In genomic region chr20:14991023-14991422, GRCh38 we compare ENCODE assay signal across 27 cellular contexts.
A peak's percentile ranks its signal among the peaks of the same experiment; 100 is the strongest.
DNase-seq lines count a peak whose midpoint lies in the region; ATAC-seq and TF ChIP-seq lines count a peak whose summit lies in the region.
"Had no signal": no experiment of that assay in that cellular context is flagged by ENCODE, and none has a peak within 500 bp of the region (broad histone marks: within the 10 kb centered on the region; RNA-seq: fewer than 3 reads in every experiment).

No MANE protein-coding gene starts in this region.

- H3K4me1 Mint-ChIP-seq in mesothelial cell of epicardium = peaks cover 40% of the 10 kb centered on the region
- H3K4me1 Mint-ChIP-seq: activated T-helper 17 cell treated with anti-CD3 and anti-CD28 coated beads, Interleukin-2, amount 50 U/mL, for 72 hours; central memory CD8-positive, alpha-beta T cell; T-helper 17 cell had no signal

- H3K27me3 ChIP-seq in psoas muscle (ENCODE audit: insufficient read depth in 3 of 3, low read length in 2 of 3) = no peaks in the 10 kb centered on the region
- H3K27me3 ChIP-seq: ascending aorta, BLaER1, tibial artery had no signal

- H3K9me3 ChIP-seq in psoas muscle = no peaks in the 10 kb centered on the region
- H3K9me3 ChIP-seq: ascending aorta, BLaER1, prostate gland, tibial artery had no signal

- H3K4me3 Mint-ChIP-seq in mesothelial cell of epicardium = no peak overlapping the region
- H3K4me3 Mint-ChIP-seq: activated CD4-positive, alpha-beta memory T cell treated with anti-CD3 and anti-CD28 coated beads for 36 hours; activated naive CD8-positive, alpha-beta T cell; activated T-helper 17 cell treated with anti-CD3 and anti-CD28 coated beads, Interleukin-2, amount 50 U/mL, for 72 hours; central memory CD8-positive, alpha-beta T cell; T-helper 17 cell had no signal

- peak; percentile 60 for DNase-seq in AG10803 (ENCODE audit: low read depth)
- DNase-seq in NCI-H226 = peak; percentile 62
- no peak for DNase-seq in epithelial cell of prostate (ENCODE audit: low read depth, low spot score)
- DNase-seq in mesothelial cell of epicardium (ENCODE audit: low spot score in 2 of 2, unreplicated experiment in 2 of 2) = no peak
- DNase-seq in SHP77 (lab: John Stamatoyannopoulos, UW) = no peak
- no peak for DNase-seq in dermis blood vessel endothelial cell
- no peak for DNase-seq in psoas muscle
- no peak for DNase-seq in hypothalamus (lab: John Stamatoyannopoulos, UW)
- DNase-seq: activated CD4-positive, alpha-beta memory T cell treated with anti-CD3 and anti-CD28 coated beads for 36 hours; activated CD4-positive, CD25-positive, alpha-beta regulatory T cell treated with anti-CD3 and anti-CD28 coated beads, Interleukin-2, amount 50 U/mL, for 72 hours; activated CD8-positive, alpha-beta memory T cell treated with anti-CD3 and anti-CD28 coated beads, Interleukin-2, amount 50 U/mL, for 48 hours; GDM1; IMR-90; mesendoderm; NCI-H1092; NCI-H187 treated with DMSO at 0.1 percent for 48 hours; NCI-H69; nucleus accumbens; T-helper 17 cell; tibial artery had no signal

- H3K4me3 ChIP-seq in AG10803 (ENCODE audit: low read length) (no peak overlapping the region), psoas muscle (no peak overlapping the region)
- H3K4me3 ChIP-seq: ascending aorta, BLaER1, prostate gland, tibial artery had no signal

- H3K27ac ChIP-seq in epithelial cell of prostate = peak overlapping the region; percentile 71
- no peak overlapping the region for H3K27ac ChIP-seq in psoas muscle
- H3K27ac ChIP-seq: ascending aorta, BLaER1, prostate gland, tibial artery had no signal

- 41 to 49% (median 42%) methylated on average over 1 of the region's 1 CpG for WGBS in psoas muscle, 3 donors

- no peaks in the 10 kb centered on the region for H3K27me3 Mint-ChIP-seq in mesothelial cell of epicardium (ENCODE audit: low read depth)
- H3K27me3 Mint-ChIP-seq: activated CD4-positive, alpha-beta memory T cell treated with anti-CD3 and anti-CD28 coated beads for 36 hours; activated naive CD8-positive, alpha-beta T cell; activated T-helper 17 cell treated with anti-CD3 and anti-CD28 coated beads, Interleukin-2, amount 50 U/mL, for 72 hours; central memory CD8-positive, alpha-beta T cell; T-helper 17 cell had no signal

- H3K36me3 ChIP-seq in psoas muscle (ENCODE audit: insufficient read depth in 1 of 2, low read depth in 1 of 2) = no peaks in the 10 kb centered on the region
- H3K36me3 ChIP-seq: ascending aorta, BLaER1, prostate gland, tibial artery had no signal

- H3K4me1 ChIP-seq in psoas muscle = no peaks in the 10 kb centered on the region
- H3K4me1 ChIP-seq: ascending aorta, BLaER1, prostate gland had no signal

- TF ChIP-seq CTCF in AG10803 (conservative IDR thresholded peaks at IDR 0.05; ENCODE audit: low read length) (no peak), mesothelial cell of epicardium (IDR thresholded peaks at IDR 0.05; ENCODE audit: unreplicated experiment) (no peak), psoas muscle (IDR thresholded peaks at IDR 0.05) (no peak)

- no peak for ATAC-seq in psoas muscle
- ATAC-seq: activated T-helper 17 cell treated with anti-CD3 and anti-CD28 coated beads, Interleukin-2, amount 50 U/mL, for 72 hours; left lobe of liver; T-helper 17 cell had no signal

- H3K27ac Mint-ChIP-seq in mesothelial cell of epicardium = peak overlapping the region; percentile 83
- H3K27ac Mint-ChIP-seq: activated CD4-positive, alpha-beta memory T cell treated with anti-CD3 and anti-CD28 coated beads for 36 hours; activated naive CD8-positive, alpha-beta T cell; activated T-helper 17 cell treated with anti-CD3 and anti-CD28 coated beads, Interleukin-2, amount 50 U/mL, for 72 hours; T-helper 17 cell had no signal

- peaks cover 5% of the 10 kb centered on the region for H3K9me3 Mint-ChIP-seq in mesothelial cell of epicardium
- H3K9me3 Mint-ChIP-seq: central memory CD8-positive, alpha-beta T cell had no signal

- H3K36me3 Mint-ChIP-seq in mesothelial cell of epicardium = peaks cover 4% of the 10 kb centered on the region
- H3K36me3 Mint-ChIP-seq: activated CD4-positive, alpha-beta memory T cell treated with anti-CD3 and anti-CD28 coated beads for 36 hours; activated naive CD8-positive, alpha-beta T cell had no signal

- intact Hi-C loops in psoas muscle (cut with DNase I) = no loop called here

Comparison
In these comparisons a context has a peak if more than half of its experiments do, and no peak if none do; other contexts are left out.
1. DNase-seq: peak in AG10803 (single experiment) and NCI-H226 (single experiment); none in epithelial cell of prostate (single experiment), mesothelial cell of epicardium (0 of 2), SHP77 (0 of 2), dermis blood vessel endothelial cell (single experiment), psoas muscle (0 of 2) and hypothalamus (0 of 51).